8 cellular contexts compared by ENCODE assay signal in the genomic region with DNA sequence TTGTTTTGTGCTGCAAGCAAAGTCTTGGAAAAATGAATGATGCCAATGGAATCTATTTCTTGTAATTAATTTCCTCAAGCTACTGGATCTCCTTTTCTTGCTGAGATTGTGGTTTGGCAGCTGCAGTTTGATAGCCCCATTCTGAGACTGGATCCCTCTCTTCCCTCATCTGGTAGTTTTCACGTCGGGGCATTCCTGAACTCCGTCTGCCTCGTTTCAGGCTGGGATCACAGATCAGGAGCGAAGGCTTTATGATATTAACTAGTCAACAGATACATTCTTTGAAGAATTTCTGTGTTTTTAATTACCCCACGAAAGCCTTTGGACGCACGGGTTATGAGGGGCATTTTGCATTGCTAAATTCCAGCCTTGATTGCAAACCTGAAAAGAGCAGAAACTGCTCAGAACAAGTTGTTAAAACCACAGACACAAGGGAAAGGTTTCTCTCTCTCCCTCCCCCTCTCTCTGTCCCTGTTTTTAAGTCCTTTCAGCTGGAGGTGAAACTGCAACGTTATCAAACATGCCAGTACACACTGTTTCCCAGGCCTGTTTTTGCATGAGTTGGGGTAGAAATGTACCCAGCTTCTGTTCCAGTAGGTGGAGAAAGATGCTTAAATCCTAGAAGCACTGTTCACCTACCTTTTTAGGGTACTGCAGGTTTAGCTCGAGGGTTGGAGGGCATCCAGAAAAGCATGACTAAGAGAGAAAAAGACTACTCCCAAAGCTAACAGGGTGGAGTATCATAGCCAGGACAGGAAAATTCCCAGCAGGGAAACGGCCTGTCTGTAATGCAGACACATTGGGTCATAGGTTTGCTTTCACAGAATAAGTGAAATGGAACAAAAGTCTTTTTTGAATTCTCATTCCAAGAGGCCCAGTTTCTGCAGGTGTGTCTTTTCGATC.
DNase-seq lines count a peak whose midpoint lies in the region; ATAC-seq and FAIRE-seq lines count a peak whose summit lies in the region.

No MANE protein-coding gene starts in this region.

- no peaks in the 10 kb centered on the region for H3K9me3 ChIP-seq in iPS-18a (ENCODE audit: control insufficient read depth, low read depth, low read length)

- no peak for ATAC-seq in HG03378 (IDR thresholded peaks at IDR 0.05; ENCODE audit: unreplicated experiment)

- H3K27ac ChIP-seq in angular gyrus (ENCODE audit: low read depth, low read length) (peak overlapping the region; percentile 70), iPS-18a (ENCODE audit: low read length) (peak overlapping the region; percentile 81), temporal lobe (ENCODE audit: low read depth, low read length) (peak overlapping the region; percentile 61)

- no peak for FAIRE-seq in HTR-8/SVneo (lab: Jason Lieb, UNC)

- H3K4me1 ChIP-seq in iPS-18a (ENCODE audit: control insufficient read depth, low read depth, low read length), result peaks cover 42% of the 10 kb centered on the region

- no peaks in the 10 kb centered on the region for H3K36me3 ChIP-seq in iPS-18a (ENCODE audit: control insufficient read depth, low read depth, low read length)

- peak overlapping the region; percentile 61 for H3K9ac ChIP-seq in iPS-18a (ENCODE audit: low read length)

- no peaks in the 10 kb centered on the region for H3K27me3 ChIP-seq in iPS-18a (ENCODE audit: control insufficient read depth, insufficient read depth, low read length)

- peak; percentile 64 for DNase-seq in HPDE6-E6E7 (ENCODE audit: extremely low spot score)
- DNase-seq in SKM-1 treated with dmso at 0.1 percent for 144 hours (lab: John Stamatoyannopoulos, UW; ENCODE audit: unreplicated experiment), result no peak
- DNase-seq in HTR-8/SVneo (ENCODE audit: insufficient read length, low spot score), result no peak
- no peak for DNase-seq in NCI-H524 (lab: John Stamatoyannopoulos, UW)

- peak overlapping the region; percentile 14 for H3K4me3 ChIP-seq in iPS-18a (ENCODE audit: low read length)
